1 cellular context compared by ENCODE assay signal in genomic region chr1:98661544-98662353, GRCh38.
A peak's percentile ranks its signal among the peaks of the same experiment; 100 is the strongest.
TF ChIP-seq lines count a peak whose summit lies in the region.

SNX7 (plus strand) TSS chr1:98661721; CDS start chr1:98661732, 11 bp downstream.

TF ChIP-seq in HepG2, 621 proteins besides CTCF, POLR2A, EP300 and RAD21 (continued from another document and continues in another):
- TF ChIP-seq PRDM10 (CRISPR knock-in tag; IDR thresholded peaks at IDR 0.05; ENCODE audit: low read depth) (no peak), ZNF143 (CRISPR knock-in tag; IDR thresholded peaks at IDR 0.05) (no peak), SRY (CRISPR knock-in tag; IDR thresholded peaks at IDR 0.05) (no peak), PHF21A (CRISPR knock-in tag; IDR thresholded peaks at IDR 0.05) (peak; percentile 61), CHD2 (IDR thresholded peaks at IDR 0.05; ENCODE audit: low read depth, low read length) (no peak), CCDC6 (CRISPR knock-in tag; IDR thresholded peaks at IDR 0.05) (peak; percentile 58; the same call in 1 of the 2 replicates), MAFK (conservative IDR thresholded peaks at IDR 0.05 in 1 of 2, IDR thresholded peaks at IDR 0.05 in 1 of 2; ENCODE audit: low read length in 2 of 2) (no peak), ZC3H13 (CRISPR knock-in tag; IDR thresholded peaks at IDR 0.05) (no peak), MAF1 (CRISPR knock-in tag; IDR thresholded peaks at IDR 0.05; ENCODE audit: borderline replicate concordance) (no peak), ZBTB34 (CRISPR knock-in tag; IDR thresholded peaks at IDR 0.05) (no peak), THYN1 (CRISPR knock-in tag; IDR thresholded peaks at IDR 0.05; ENCODE audit: borderline replicate concordance, low read depth) (no peak), AHDC1 (CRISPR knock-in tag; IDR thresholded peaks at IDR 0.05; ENCODE audit: borderline replicate concordance) (no peak), ZNF775 (CRISPR knock-in tag; IDR thresholded peaks at IDR 0.05; ENCODE audit: borderline replicate concordance) (no peak), ZNF207 (IDR thresholded peaks at IDR 0.05; ENCODE audit: borderline replicate concordance) (no peak), MATR3 (CRISPR knock-in tag; IDR thresholded peaks at IDR 0.05) (no peak), TAF1 (CRISPR knock-in tag; IDR thresholded peaks at IDR 0.05) (peak; percentile 79; the same call in 1 of the 2 replicates), ZNF512 (CRISPR knock-in tag; IDR thresholded peaks at IDR 0.05) (no peak), CBX5 (CRISPR knock-in tag; IDR thresholded peaks at IDR 0.05; ENCODE audit: borderline replicate concordance) (no peak), TFE3 (CRISPR knock-in tag; IDR thresholded peaks at IDR 0.05) (no peak), ZFP91 (CRISPR knock-in tag; IDR thresholded peaks at IDR 0.05; ENCODE audit: borderline replicate concordance) (peak; percentile 16; the same call in 1 of the 2 replicates), ZNF850 (CRISPR knock-in tag; conservative IDR thresholded peaks at IDR 0.05) (no peak), ZNF282 (IDR thresholded peaks at IDR 0.05; ENCODE audit: partially characterized antibody) (no peak), ZNF124 (CRISPR knock-in tag; IDR thresholded peaks at IDR 0.05) (no peak), ZNF510 (CRISPR knock-in tag; IDR thresholded peaks at IDR 0.05; ENCODE audit: low read depth) (no peak), RNF219 (CRISPR knock-in tag; IDR thresholded peaks at IDR 0.05) (no peak), NR1H2 (CRISPR knock-in tag; IDR thresholded peaks at IDR 0.05; ENCODE audit: borderline replicate concordance, low read depth) (no peak), SOX6 (IDR thresholded peaks at IDR 0.05) (no peak), SOX6 (CRISPR knock-in tag; IDR thresholded peaks at IDR 0.05) (peak; percentile 57; the same call in 1 of the 2 replicates), ZFP90 (CRISPR knock-in tag; IDR thresholded peaks at IDR 0.05; ENCODE audit: borderline replicate concordance) (0 out of 2 replicates have a peak, but pooled peaks have one; percentile 49), NFYB (CRISPR knock-in tag; IDR thresholded peaks at IDR 0.05) (0 out of 2 replicates have a peak, but pooled peaks have one; percentile 20), TAF15 (IDR thresholded peaks at IDR 0.05; ENCODE audit: low read depth, low read length, poor library complexity, severe bottlenecking) (no peak), FOXM1 (CRISPR knock-in tag; IDR thresholded peaks at IDR 0.05) (no peak), ZNF670 (CRISPR knock-in tag; IDR thresholded peaks at IDR 0.05; ENCODE audit: borderline replicate concordance) (no peak), SMC3 (IDR thresholded peaks at IDR 0.05; ENCODE audit: low read length) (no peak; the same call in 1 of the 2 replicates), ZBTB44 (CRISPR knock-in tag; IDR thresholded peaks at IDR 0.05) (no peak), ZNF550 (CRISPR knock-in tag; IDR thresholded peaks at IDR 0.05; ENCODE audit: borderline replicate concordance) (no peak), ZBTB21 (CRISPR knock-in tag; IDR thresholded peaks at IDR 0.05) (no peak), ZNF777 (CRISPR knock-in tag; IDR thresholded peaks at IDR 0.05) (peak; percentile 70; the same call in 1 of the 2 replicates)
